Comparison of ENCODE assay signal across 1 cellular context in the genomic region with DNA sequence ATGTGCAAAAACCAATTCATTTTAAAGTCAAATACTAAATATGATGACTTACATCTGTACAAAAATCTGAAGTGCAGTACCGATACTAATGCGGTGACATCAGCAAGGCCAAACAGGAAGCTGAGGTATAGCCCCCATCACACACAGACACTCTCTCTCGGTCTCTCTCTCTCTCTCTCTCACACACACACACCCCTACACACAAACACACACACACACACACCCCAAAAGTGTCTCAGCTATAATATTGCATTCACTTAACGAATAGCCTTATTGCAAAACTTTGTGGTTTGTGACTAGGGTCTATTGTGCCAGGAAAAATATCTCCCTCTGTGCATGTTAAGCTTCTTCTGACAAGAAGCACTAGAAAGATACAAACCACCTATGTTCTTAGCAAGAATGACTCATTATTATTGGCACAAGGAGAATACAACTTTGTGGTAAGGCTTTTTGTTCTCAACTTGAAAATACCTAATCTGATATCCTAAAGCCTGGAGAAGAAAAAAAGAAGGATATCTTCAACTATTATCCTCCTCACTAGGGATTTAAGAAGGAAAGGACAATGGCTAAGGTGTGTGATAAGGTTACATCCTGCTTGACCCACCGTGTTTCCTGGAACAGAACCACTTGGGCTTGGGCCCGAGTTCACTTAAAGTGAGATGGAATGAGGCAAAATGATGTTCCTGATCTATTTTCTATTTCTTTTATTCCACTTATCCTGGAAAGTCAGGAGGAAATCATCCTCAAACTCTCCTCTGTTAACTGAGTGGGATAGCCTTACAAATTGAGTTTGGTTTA.
TF ChIP-seq lines count a peak whose summit lies in the region.

No MANE protein-coding gene starts in this region.

TF ChIP-seq in WTC11, 78 proteins besides CTCF, POLR2A, EP300 and RAD21 (continued from another document):
- TF ChIP-seq, protein P1, sequence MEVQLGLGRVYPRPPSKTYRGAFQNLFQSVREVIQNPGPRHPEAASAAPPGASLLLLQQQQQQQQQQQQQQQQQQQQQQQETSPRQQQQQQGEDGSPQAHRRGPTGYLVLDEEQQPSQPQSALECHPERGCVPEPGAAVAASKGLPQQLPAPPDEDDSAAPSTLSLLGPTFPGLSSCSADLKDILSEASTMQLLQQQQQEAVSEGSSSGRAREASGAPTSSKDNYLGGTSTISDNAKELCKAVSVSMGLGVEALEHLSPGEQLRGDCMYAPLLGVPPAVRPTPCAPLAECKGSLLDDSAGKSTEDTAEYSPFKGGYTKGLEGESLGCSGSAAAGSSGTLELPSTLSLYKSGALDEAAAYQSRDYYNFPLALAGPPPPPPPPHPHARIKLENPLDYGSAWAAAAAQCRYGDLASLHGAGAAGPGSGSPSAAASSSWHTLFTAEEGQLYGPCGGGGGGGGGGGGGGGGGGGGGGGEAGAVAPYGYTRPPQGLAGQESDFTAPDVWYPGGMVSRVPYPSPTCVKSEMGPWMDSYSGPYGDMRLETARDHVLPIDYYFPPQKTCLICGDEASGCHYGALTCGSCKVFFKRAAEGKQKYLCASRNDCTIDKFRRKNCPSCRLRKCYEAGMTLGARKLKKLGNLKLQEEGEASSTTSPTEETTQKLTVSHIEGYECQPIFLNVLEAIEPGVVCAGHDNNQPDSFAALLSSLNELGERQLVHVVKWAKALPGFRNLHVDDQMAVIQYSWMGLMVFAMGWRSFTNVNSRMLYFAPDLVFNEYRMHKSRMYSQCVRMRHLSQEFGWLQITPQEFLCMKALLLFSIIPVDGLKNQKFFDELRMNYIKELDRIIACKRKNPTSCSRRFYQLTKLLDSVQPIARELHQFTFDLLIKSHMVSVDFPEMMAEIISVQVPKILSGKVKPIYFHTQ (CRISPR knock-in tag; IDR thresholded peaks at IDR 0.05) = no peak
- TF ChIP-seq FOXP1 (CRISPR knock-in tag; IDR thresholded peaks at IDR 0.05; ENCODE audit: borderline replicate concordance) = no peak
- TF ChIP-seq, protein P2, sequence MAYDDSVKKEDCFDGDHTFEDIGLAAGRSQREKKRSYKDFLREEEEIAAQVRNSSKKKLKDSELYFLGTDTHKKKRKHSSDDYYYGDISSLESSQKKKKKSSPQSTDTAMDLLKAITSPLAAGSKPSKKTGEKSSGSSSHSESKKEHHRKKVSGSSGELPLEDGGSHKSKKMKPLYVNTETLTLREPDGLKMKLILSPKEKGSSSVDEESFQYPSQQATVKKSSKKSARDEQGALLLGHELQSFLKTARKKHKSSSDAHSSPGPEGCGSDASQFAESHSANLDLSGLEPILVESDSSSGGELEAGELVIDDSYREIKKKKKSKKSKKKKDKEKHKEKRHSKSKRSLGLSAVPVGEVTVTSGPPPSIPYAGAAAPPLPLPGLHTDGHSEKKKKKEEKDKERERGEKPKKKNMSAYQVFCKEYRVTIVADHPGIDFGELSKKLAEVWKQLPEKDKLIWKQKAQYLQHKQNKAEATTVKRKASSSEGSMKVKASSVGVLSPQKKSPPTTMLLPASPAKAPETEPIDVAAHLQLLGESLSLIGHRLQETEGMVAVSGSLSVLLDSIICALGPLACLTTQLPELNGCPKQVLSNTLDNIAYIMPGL (CRISPR knock-in tag; IDR thresholded peaks at IDR 0.05) = no peak
- TF ChIP-seq ESRRA (CRISPR knock-in tag; IDR thresholded peaks at IDR 0.05; ENCODE audit: borderline replicate concordance) = no peak
- no peak for TF ChIP-seq PRRX2 (CRISPR knock-in tag; IDR thresholded peaks at IDR 0.05)
- no peak for TF ChIP-seq NR2C2 (CRISPR knock-in tag; IDR thresholded peaks at IDR 0.05)
- TF ChIP-seq, protein P3, sequence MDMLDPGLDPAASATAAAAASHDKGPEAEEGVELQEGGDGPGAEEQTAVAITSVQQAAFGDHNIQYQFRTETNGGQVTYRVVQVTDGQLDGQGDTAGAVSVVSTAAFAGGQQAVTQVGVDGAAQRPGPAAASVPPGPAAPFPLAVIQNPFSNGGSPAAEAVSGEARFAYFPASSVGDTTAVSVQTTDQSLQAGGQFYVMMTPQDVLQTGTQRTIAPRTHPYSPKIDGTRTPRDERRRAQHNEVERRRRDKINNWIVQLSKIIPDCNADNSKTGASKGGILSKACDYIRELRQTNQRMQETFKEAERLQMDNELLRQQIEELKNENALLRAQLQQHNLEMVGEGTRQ (CRISPR knock-in tag; IDR thresholded peaks at IDR 0.05) = no peak
- TF ChIP-seq, protein P4, sequence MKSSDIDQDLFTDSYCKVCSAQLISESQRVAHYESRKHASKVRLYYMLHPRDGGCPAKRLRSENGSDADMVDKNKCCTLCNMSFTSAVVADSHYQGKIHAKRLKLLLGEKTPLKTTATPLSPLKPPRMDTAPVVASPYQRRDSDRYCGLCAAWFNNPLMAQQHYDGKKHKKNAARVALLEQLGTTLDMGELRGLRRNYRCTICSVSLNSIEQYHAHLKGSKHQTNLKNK (CRISPR knock-in tag; IDR thresholded peaks at IDR 0.05) = no peak
